ENCODE assay signal across 8 cellular contexts in genomic region chr1:77219166-77219887, GRCh38.
DNase-seq lines count a peak whose midpoint lies in the region; ATAC-seq, FAIRE-seq and TF ChIP-seq lines count a peak whose summit lies in the region.

TSS of gene PIGK (minus strand) at chr1:77219430. CDS start at chr1:77219402, 28 bp downstream.

- TF ChIP-seq POLR2A in H54 (IDR thresholded peaks at IDR 0.05; ENCODE audit: low read depth, low read length) (peak; percentile 84), Raji (IDR thresholded peaks at IDR 0.05; ENCODE audit: insufficient read depth, low read depth, low read length) (peak; percentile 94)

- DNase-seq in ELR (ENCODE audit: low read depth) (peak; percentile 95), H54 (ENCODE audit: insufficient read length, low spot score) (peak; percentile 58), activated gamma-delta T cell (lab: John Stamatoyannopoulos, UW) (peak; percentile 64), fibroblast of the conjunctiva (ENCODE audit: low read depth) (peak; percentile 81), nephron progenitor cell (peak; percentile 90)
- peak; percentile 83 to 91 for DNase-seq in stimulated activated naive CD8-positive, alpha-beta T cell treated with anti-CD3 and anti-CD28 coated beads, Interleukin-15, amount 100 ng/mL, for 72 hours

- no peaks in the 10 kb centered on the region for H3K27me3 ChIP-seq in Loucy (ENCODE audit: insufficient read depth, low read length, poor library complexity, severe bottlenecking)

- H3K4me3 Mint-ChIP-seq in nephron progenitor cell: peak within 1 kb of the TSS; percentile 98
- peak within 1 kb of the TSS; percentile 91 to 93 for H3K4me3 Mint-ChIP-seq in stimulated activated naive CD8-positive, alpha-beta T cell treated with anti-CD3 and anti-CD28 coated beads, Interleukin-15, amount 100 ng/mL, for 72 hours

- FAIRE-seq in H54 (lab: Jason Lieb, UNC): peak; percentile 96

- H3F3A ChIP-seq in Loucy (ENCODE audit: low read depth): no peaks in the 10 kb centered on the region

- H3K27me3 Mint-ChIP-seq in nephron progenitor cell (ENCODE audit: low read depth, poor library complexity): no peaks in the 10 kb centered on the region
- H3K27me3 Mint-ChIP-seq in stimulated activated naive CD8-positive, alpha-beta T cell treated with anti-CD3 and anti-CD28 coated beads, Interleukin-15, amount 100 ng/mL, for 72 hours: no peaks in the 10 kb centered on the region

- ATAC-seq in stimulated activated naive CD8-positive, alpha-beta T cell treated with anti-CD3 and anti-CD28 coated beads, Interleukin-15, amount 100 ng/mL, for 72 hours: peak; percentile 94

- H3K27ac Mint-ChIP-seq in nephron progenitor cell: peak within 1 kb of the TSS; percentile 96
- peak within 1 kb of the TSS; percentile 96 to 97 for H3K27ac Mint-ChIP-seq in stimulated activated naive CD8-positive, alpha-beta T cell treated with anti-CD3 and anti-CD28 coated beads, Interleukin-15, amount 100 ng/mL, for 72 hours

- no peaks in the 10 kb centered on the region for H4K20me1 ChIP-seq in Loucy (ENCODE audit: insufficient read depth, low read length, poor library complexity, severe bottlenecking)

- peaks cover 15% of the 10 kb centered on the region for H3K9me3 Mint-ChIP-seq in nephron progenitor cell
- H3K9me3 Mint-ChIP-seq in stimulated activated naive CD8-positive, alpha-beta T cell treated with anti-CD3 and anti-CD28 coated beads, Interleukin-15, amount 100 ng/mL, for 72 hours: no peaks in the 10 kb centered on the region

- H3K36me3 ChIP-seq in Loucy (ENCODE audit: insufficient read depth, low read length): no peaks in the 10 kb centered on the region

- no peaks in the 10 kb centered on the region for H3K9me3 ChIP-seq in Loucy (ENCODE audit: insufficient read depth, low read depth, low read length)

- peak within 1 kb of the TSS; percentile 85 for H2AFZ ChIP-seq in Loucy (ENCODE audit: low read length)

- H3K4me1 Mint-ChIP-seq in nephron progenitor cell: peaks cover 21% of the 10 kb centered on the region
- peaks cover 47% of the 10 kb centered on the region for H3K4me1 Mint-ChIP-seq in stimulated activated naive CD8-positive, alpha-beta T cell treated with anti-CD3 and anti-CD28 coated beads, Interleukin-15, amount 100 ng/mL, for 72 hours

- H3K79me2 ChIP-seq in Loucy (ENCODE audit: insufficient read depth, low read length): peaks cover 8% of the 10 kb centered on the region

- H3K9me2 ChIP-seq in Loucy (replicated peaks; ENCODE audit: low read depth, low read length): no peaks in the 10 kb centered on the region

- peak within 1 kb of the TSS; percentile 78 for H3K9ac ChIP-seq in Loucy (ENCODE audit: low read depth, low read length, poor library complexity, severe bottlenecking)

- peaks cover 35% of the 10 kb centered on the region for H3K36me3 Mint-ChIP-seq in nephron progenitor cell (ENCODE audit: low read depth)

- TF ChIP-seq CTCF in Loucy (conservative IDR thresholded peaks at IDR 0.05; ENCODE audit: low read length): 0 out of 2 replicates have a peak, but pooled peaks have one; percentile 10
- no peak for TF ChIP-seq CTCF in nephron progenitor cell (IDR thresholded peaks at IDR 0.05)

- H3K4me1 ChIP-seq in Loucy (ENCODE audit: insufficient read depth, low read length, poor library complexity, severe bottlenecking): peaks cover 26% of the 10 kb centered on the region

- H3K4me2 ChIP-seq in Loucy (ENCODE audit: low read depth, low read length, poor library complexity, severe bottlenecking): peak within 1 kb of the TSS; percentile 77

- H3K4me3 ChIP-seq in Loucy (ENCODE audit: low read length, poor library complexity, severe bottlenecking): peak within 1 kb of the TSS; percentile 83

Comparison
In these comparisons a context has a peak if more than half of its experiments do, and no peak if none do; other contexts are left out.
1. Peak in every context shown above with its lines: DNase-seq, ATAC-seq and H3K4me3 ChIP-seq.